22 cellular contexts compared by ENCODE assay signal in the genomic region with DNA sequence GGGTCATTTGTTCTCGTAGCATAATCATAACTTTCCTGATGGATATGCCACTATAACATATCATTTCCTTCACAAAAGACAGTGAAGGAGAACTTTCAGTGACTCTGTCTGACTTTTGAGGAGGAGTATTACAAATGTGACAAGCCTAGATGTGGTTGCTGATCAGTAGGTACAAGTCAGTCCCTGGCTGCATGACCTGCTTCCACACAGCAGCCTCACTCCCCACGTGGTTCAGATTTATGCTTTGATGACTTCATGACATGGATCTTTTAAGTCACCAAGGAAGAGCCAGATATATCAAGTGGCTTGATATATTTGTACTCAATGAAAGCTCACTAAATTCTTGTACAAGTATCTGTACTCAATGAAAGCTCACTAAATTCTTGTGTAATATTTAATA. TPM values are rescaled to one million over a fixed set of nuclear protein-coding genes. Genes with fewer than 3 reads are reported as not detected.
DNase-seq lines count a peak whose midpoint lies in the region; ATAC-seq and TF ChIP-seq lines count a peak whose summit lies in the region.
"Had no signal": no experiment of that assay in that cellular context is flagged by ENCODE, and none has a peak within 500 bp of the region (broad histone marks: within the 10 kb centered on the region; RNA-seq: fewer than 3 reads in every experiment).

No MANE protein-coding gene starts in this region.

- H3K36me3 ChIP-seq in parathyroid adenoma (ENCODE audit: control insufficient read depth, insufficient read depth, low read length) (no peaks in the 10 kb centered on the region), H7 (replicated peaks; ENCODE audit: control insufficient read depth, insufficient read depth, low read length) (no peaks in the 10 kb centered on the region), gastrocnemius medialis (no peaks in the 10 kb centered on the region)
- H3K36me3 ChIP-seq: BE2C, BLaER1 had no signal

- H3K4me2 ChIP-seq in parathyroid adenoma (ENCODE audit: low read length), result no peak overlapping the region
- H3K4me2 ChIP-seq: BLaER1 had no signal

- TF ChIP-seq CTCF in parathyroid adenoma (IDR thresholded peaks at IDR 0.05), result no peak
- no peak for TF ChIP-seq CTCF in gastrocnemius medialis (IDR thresholded peaks at IDR 0.05 in 4 of 5, conservative IDR thresholded peaks at IDR 0.05 in 1 of 5)

- no peak for TF ChIP-seq POLR2A in gastrocnemius medialis (IDR thresholded peaks at IDR 0.05)

- no peak overlapping the region for H3K27ac ChIP-seq in parathyroid adenoma
- no peak overlapping the region for H3K27ac ChIP-seq in gastrocnemius medialis
- H3K27ac ChIP-seq: BLaER1 had no signal

- in situ Hi-C loops in gastrocnemius medialis (cut with MboI; ENCODE audit: low sequenced_read_pairs in 4 of 4), result no loop called here

- H3K27me3 ChIP-seq in parathyroid adenoma (ENCODE audit: control insufficient read depth, insufficient read depth, low read length), result no peaks in the 10 kb centered on the region
- no peaks in the 10 kb centered on the region for H3K27me3 ChIP-seq in H7 (ENCODE audit: control insufficient read depth, insufficient read depth, low read length)
- H3K27me3 ChIP-seq in gastrocnemius medialis, result no peaks in the 10 kb centered on the region
- H3K27me3 ChIP-seq: BE2C, BLaER1 had no signal

- peak overlapping the region; percentile 24 for H2AFZ ChIP-seq in parathyroid adenoma

- no peak overlapping the region for H3K4me3 ChIP-seq in parathyroid adenoma (ENCODE audit: low read depth, low read length)
- no peak overlapping the region for H3K4me3 ChIP-seq in H7 (ENCODE audit: insufficient read depth, low read depth, low read length)
- no peak overlapping the region for H3K4me3 ChIP-seq in gastrocnemius medialis
- H3K4me3 ChIP-seq: BLaER1, GM12878 had no signal

- H3K79me2 ChIP-seq in parathyroid adenoma, result no peaks in the 10 kb centered on the region

- H3K9me3 ChIP-seq in parathyroid adenoma (ENCODE audit: control insufficient read depth, low read length), result no peaks in the 10 kb centered on the region
- no peaks in the 10 kb centered on the region for H3K9me3 ChIP-seq in gastrocnemius medialis
- H3K9me3 ChIP-seq: BE2C had no signal

- H3K4me1 ChIP-seq in parathyroid adenoma, result peaks cover 9% of the 10 kb centered on the region
- peaks cover 13 to 14% of the 10 kb centered on the region in 2 donors for H3K4me1 ChIP-seq in gastrocnemius medialis
- H3K4me1 ChIP-seq: BE2C, BLaER1 had no signal

- H3K9ac ChIP-seq in parathyroid adenoma, result no peak overlapping the region
- H3K9ac ChIP-seq: BLaER1 had no signal

- ATAC-seq in HG03520 (IDR thresholded peaks at IDR 0.05; ENCODE audit: unreplicated experiment), result no peak
- no peak for ATAC-seq in gastrocnemius medialis
- ATAC-seq: GM12878 had no signal

- intact Hi-C loops in gastrocnemius medialis (cut with DNase I; ENCODE audit: low total_unique reads), result no loop called here

- DNase-seq in putamen (ENCODE audit: low spot score), result peak; percentile 39
- no peak for DNase-seq in H7
- no peak for DNase-seq in gastrocnemius medialis
- DNase-seq: 8988T; ACHN; BE2C; C1 segment of cervical spinal cord; CD4-positive, alpha-beta memory T cell; CD4-positive, CD25-positive, alpha-beta regulatory T cell; CD8-positive, alpha-beta memory T cell; COR-L47; DMS 273 treated with DMSO at 0.1 percent for 48 hours; DMS153; DMS53; DMS79; DND-41; EL; GDM1 had no signal

RNA-seq across cellular contexts. Expression of a gene that starts 50.9 kb away (rescaled TPM):
- total RNA-seq in H7 (2014; rRNA removed; shearing (Covaris generic)), result 22.9 and 25.8 TPM in 2 replicates
- 10 to 100 TPM; 29.1 to 81.1 (median 48.9) TPM for total RNA-seq in gastrocnemius medialis
